Comparison of ENCODE assay signal across 10 cellular contexts in the genomic region with DNA sequence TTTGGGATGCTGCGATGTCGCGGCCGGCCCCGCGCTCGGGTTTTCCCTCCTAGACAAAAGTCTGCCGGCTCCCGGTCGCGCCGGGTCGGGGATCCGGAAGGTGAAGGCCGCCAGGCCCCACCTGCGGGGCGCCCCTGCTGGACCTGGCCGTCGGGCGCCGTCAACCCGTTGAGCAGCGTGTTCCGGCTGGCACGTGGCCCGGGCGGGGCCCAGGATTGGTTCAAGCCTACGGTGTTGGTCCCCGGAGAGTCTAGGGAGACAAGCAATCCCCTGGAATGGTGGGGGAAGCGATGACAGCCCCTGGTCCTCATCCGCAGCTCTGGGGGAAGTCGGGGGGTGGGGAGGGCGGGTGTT. TPM values are rescaled to one million over a fixed set of nuclear protein-coding genes. Genes with fewer than 3 reads are reported as not detected.
DNase-seq lines count a peak whose midpoint lies in the region; ATAC-seq and TF ChIP-seq lines count a peak whose summit lies in the region.
"Not testable (repeated sequence)": the region's sequence is repeated elsewhere in the genome, so short reads cannot be mapped to it uniquely, and the experiment has no call there.
"Had no signal": no experiment of that assay in that cellular context is flagged by ENCODE, and none has a peak within 500 bp of the region (broad histone marks: within the 10 kb centered on the region; RNA-seq: fewer than 3 reads in every experiment).

No MANE protein-coding gene starts in this region.

- not testable (repeated sequence) for H3K4me1 ChIP-seq in PC-3 (ENCODE audit: insufficient read depth, low read length)

- H3K36me3 ChIP-seq in PC-3 (ENCODE audit: low read depth, low read length), result not testable (repeated sequence)

- not testable (repeated sequence) for H3K4me3 Mint-ChIP-seq in MCF 10A (ENCODE audit: unreplicated experiment); memory B cell

- H3K27ac ChIP-seq in PC-3 (ENCODE audit: low read length), result not testable (repeated sequence)

- not testable (repeated sequence) for H3K27ac Mint-ChIP-seq in MCF 10A (ENCODE audit: low read depth, unreplicated experiment); memory B cell

- not testable (repeated sequence) for H3K4me2 ChIP-seq in PC-3 (ENCODE audit: low read length)

- TF ChIP-seq CTCF in PC-3 (conservative IDR thresholded peaks at IDR 0.05; ENCODE audit: low read depth, low read length); MCF 10A (IDR thresholded peaks at IDR 0.05; ENCODE audit: unreplicated experiment): not testable (repeated sequence)

- H2AFZ ChIP-seq in PC-3 (ENCODE audit: low read length), result not testable (repeated sequence)

- not testable (repeated sequence) for H3K4me1 Mint-ChIP-seq in MCF 10A (ENCODE audit: insufficient read depth, unreplicated experiment); memory B cell

- H3K4me3 ChIP-seq in PC-3 (ENCODE audit: low read length), result not testable (repeated sequence)

- DNase-seq in PC-3; MCF 10A (ENCODE audit: unreplicated experiment); memory B cell (ENCODE audit: low spot score in 2 of 2): not testable (repeated sequence)

- not testable (repeated sequence) for H4K20me1 ChIP-seq in PC-3 (ENCODE audit: low read length)

- not testable (repeated sequence) for H3F3A ChIP-seq in PC-3 (ENCODE audit: low read length, unreplicated experiment)

- POLR2A ChIA-PET in PC-3 (lab: Charles Lee; ENCODE audit: unreplicated experiment); MCF 10A (lab: Yijun Ruan, JAX): not testable (repeated sequence)

- CTCF ChIA-PET in PC-3 (lab: Charles Lee); MCF 10A (lab: Yijun Ruan, JAX): not testable (repeated sequence)

- ATAC-seq in GM18909 (IDR thresholded peaks at IDR 0.05; ENCODE audit: poor library complexity, unreplicated experiment), result peak; percentile 65
- peak; percentile 68 for ATAC-seq in GM21447 (IDR thresholded peaks at IDR 0.05; ENCODE audit: unreplicated experiment)
- peak; percentile 75 for ATAC-seq in HG02798 (IDR thresholded peaks at IDR 0.05; ENCODE audit: poor library complexity, unreplicated experiment)
- peak; percentile 64 for ATAC-seq in HG03139 (IDR thresholded peaks at IDR 0.05; ENCODE audit: unreplicated experiment)
- peak; percentile 70 for ATAC-seq in PC-3
- ATAC-seq in memory B cell (ENCODE audit: low read depth), result peak; percentile 78

- intact Hi-C loops in PC-3 (cut with micrococcal nuclease); MCF 10A (cut with micrococcal nuclease): not testable (repeated sequence)

- not testable (repeated sequence) for H3K9me3 Mint-ChIP-seq in MCF 10A (ENCODE audit: unreplicated experiment); memory B cell

- H3K9me2 ChIP-seq in PC-3 (replicated peaks; ENCODE audit: low read length), result not testable (repeated sequence)

- H3K27me3 Mint-ChIP-seq in MCF 10A (ENCODE audit: insufficient read depth, unreplicated experiment); memory B cell: not testable (repeated sequence)

- not testable (repeated sequence) for H3K27me3 ChIP-seq in PC-3 (ENCODE audit: low read length)

- not testable (repeated sequence) for H3K9ac ChIP-seq in PC-3 (ENCODE audit: low read length)

- not testable (repeated sequence) for H3K79me2 ChIP-seq in PC-3 (ENCODE audit: low read length)

- H3K9me3 ChIP-seq in PC-3 (ENCODE audit: low read length), result not testable (repeated sequence)

- BruUV-seq in PC-3 (replicated peaks; lab: Mats Ljungman, UMichigan), result not testable (repeated sequence)
- TSS peak; percentile 64 for BruUV-seq in MCF 10A (replicated peaks; lab: Mats Ljungman, UMichigan)

- not testable (repeated sequence) for H3K36me3 Mint-ChIP-seq in MCF 10A (ENCODE audit: insufficient read depth, unreplicated experiment); memory B cell

RNA-seq across cellular contexts. Expression of a gene that starts 0.3 kb away (rescaled TPM):
- total RNA-seq in PC-3 (2014; rRNA removed) (32.5 and 39.8 TPM in 2 replicates), MCF 10A (2022) (6.8 and 25.6 TPM in 2 replicates)

RNA-seq across cellular contexts. Expression of a gene that starts 11.8 kb away (rescaled TPM):
- total RNA-seq in PC-3 (2014; rRNA removed) (not detected in 2 replicates), MCF 10A (2022) (not detected in 2 replicates)
- total RNA-seq: LHCN-M2, lung microvascular endothelial cell had no signal

RNA-seq across cellular contexts. Expression of a gene that starts 48.2 kb away (rescaled TPM):
- total RNA-seq in PC-3 (2014; rRNA removed) (not detected in 2 replicates), MCF 10A (2022) (not detected in 2 replicates)
- total RNA-seq: LHCN-M2, lung microvascular endothelial cell, tibial nerve had no signal
